15 cellular contexts compared by ENCODE assay signal in genomic region chr7:101869026-101869900, GRCh38. TPM values are rescaled to one million over a fixed set of nuclear protein-coding genes. Genes with fewer than 3 reads are reported as not detected.
DNase-seq lines count a peak whose midpoint lies in the region; ATAC-seq, FAIRE-seq and TF ChIP-seq lines count a peak whose summit lies in the region.
"Had no signal": no experiment of that assay in that cellular context is flagged by ENCODE, and none has a peak within 500 bp of the region (broad histone marks: within the 10 kb centered on the region; RNA-seq: fewer than 3 reads in every experiment).

No MANE protein-coding gene starts in this region.

- H3K27ac ChIP-seq in HUES6 (ENCODE audit: low read depth, low read length) = peak overlapping the region; percentile 57
- peak overlapping the region; percentile 37 to 43 for H3K27ac ChIP-seq in kidney (ENCODE audit: low read depth in 2 of 2, low read length in 2 of 2)
- peak overlapping the region; percentile 84 to 93 (median 91) for H3K27ac ChIP-seq in gastrocnemius medialis
- H3K27ac ChIP-seq in dorsolateral prefrontal cortex = no peak overlapping the region
- H3K27ac ChIP-seq: testis had no signal

- FAIRE-seq in kidney (lab: Jason Lieb, UNC) = no peak
- FAIRE-seq: GM18507 had no signal

- H3K9me3 ChIP-seq in HUES6 (ENCODE audit: control insufficient read depth, insufficient read depth, low read depth, low read length) = no peaks in the 10 kb centered on the region
- no peaks in the 10 kb centered on the region for H3K9me3 ChIP-seq in kidney (ENCODE audit: control insufficient read depth in 1 of 2, low read length in 2 of 2)
- no peaks in the 10 kb centered on the region for H3K9me3 ChIP-seq in gastrocnemius medialis
- H3K9me3 ChIP-seq: testis had no signal

- POLR2A ChIA-PET in WTC11 (lab: Charles Lee) = interaction anchor here (0.7 to 0.8 kb wide), 2 partner anchors 31 to 295 kb away, joined by 4 read pairs; no protein-coding TSS in a partner anchor

- H3K36me3 Mint-ChIP-seq in WTC11 = peaks cover 4% of the 10 kb centered on the region; the same call in 1 of the 2 replicates

- peak overlapping the region; percentile 95 for H3K27ac Mint-ChIP-seq in WTC11
- H3K27ac Mint-ChIP-seq: activated T-cell treated with anti-CD3 and anti-CD28 coated beads, Interleukin-2, amount 50 U/mL, for 72 hours; CD8-positive, alpha-beta T cell had no signal

- peak; percentile 48 for ATAC-seq in WTC11
- peak in 1 of 2 donors; percentile 25 for ATAC-seq in gastrocnemius medialis
- ATAC-seq: activated T-cell treated with anti-CD3 and anti-CD28 coated beads, Interleukin-2, amount 50 U/mL, for 72 hours; CD8-positive, alpha-beta T cell; naive thymus-derived CD4-positive, alpha-beta T cell had no signal

- intact Hi-C loops in kidney (cut with DNase I) (no loop called here), gastrocnemius medialis (cut with DNase I; ENCODE audit: low total_unique reads) (loop anchor here (2.0 kb wide), 1 partner anchor 32 kb away; no protein-coding TSS in a partner anchor), dorsolateral prefrontal cortex (cut with DNase I) (no loop called here)

- peak overlapping the region; percentile 17; the same call in 1 of the 2 replicates for H3K4me3 Mint-ChIP-seq in WTC11
- H3K4me3 Mint-ChIP-seq: activated T-cell treated with anti-CD3 and anti-CD28 coated beads, Interleukin-2, amount 50 U/mL, for 72 hours; CD8-positive, alpha-beta T cell; naive thymus-derived CD4-positive, alpha-beta T cell had no signal

- no peaks in the 10 kb centered on the region for H3K9me3 Mint-ChIP-seq in WTC11
- H3K9me3 Mint-ChIP-seq: activated T-cell treated with anti-CD3 and anti-CD28 coated beads, Interleukin-2, amount 50 U/mL, for 72 hours; CD8-positive, alpha-beta T cell; naive thymus-derived CD4-positive, alpha-beta T cell had no signal

- H3K27me3 Mint-ChIP-seq in WTC11 (ENCODE audit: low read depth) = no peaks in the 10 kb centered on the region
- H3K27me3 Mint-ChIP-seq: naive thymus-derived CD4-positive, alpha-beta T cell had no signal

- in situ Hi-C loops in gastrocnemius medialis (cut with MboI; ENCODE audit: low sequenced_read_pairs in 4 of 4) = loop anchor here in 1 of 4 donors (10.0 kb wide), 1 partner anchor 86 kb away; no protein-coding TSS in a partner anchor

- no peak for TF ChIP-seq POLR2A in gastrocnemius medialis (IDR thresholded peaks at IDR 0.05)

- CTCF ChIA-PET in WTC11 (lab: Charles Lee) = interaction anchor here (0.7 to 2.7 kb wide), 12 partner anchors 8 to 188 kb away, joined by 3 to 19 read pairs (median 6); no protein-coding TSS in a partner anchor

- TF ChIP-seq CTCF in WTC11 (IDR thresholded peaks at IDR 0.05) (no peak), kidney (IDR thresholded peaks at IDR 0.05; ENCODE audit: borderline replicate concordance, extremely low read depth, insufficient read depth) (no peak), gastrocnemius medialis (IDR thresholded peaks at IDR 0.05 in 4 of 5, conservative IDR thresholded peaks at IDR 0.05 in 1 of 5) (no peak), dorsolateral prefrontal cortex (IDR thresholded peaks at IDR 0.05 in 54 of 56, conservative IDR thresholded peaks at IDR 0.05 in 2 of 56; ENCODE audit: low read depth in 1 of 56, partially characterized antibody in 56 of 56) (no peak)

- H3K36me3 ChIP-seq in HUES6 (ENCODE audit: control insufficient read depth, insufficient read depth, low read length) (peaks cover 7% of the 10 kb centered on the region; the same call in 1 of the 2 replicates), kidney (ENCODE audit: control insufficient read depth in 1 of 2, insufficient read depth in 2 of 2, low read length in 2 of 2) (no peaks in the 10 kb centered on the region), gastrocnemius medialis (no peaks in the 10 kb centered on the region)

- peaks cover 68% of the 10 kb centered on the region for H3K4me1 Mint-ChIP-seq in WTC11

- peak; percentile 74 for DNase-seq in WTC11 (ENCODE audit: low spot score)
- no peak for DNase-seq in kidney
- peak in 1 of 2 donors; percentile 49 for DNase-seq in gastrocnemius medialis
- DNase-seq in stimulated activated CD4-positive, alpha-beta T cell treated with anti-CD3 and anti-CD28 coated beads, Interleukin-2, amount 100 ng/mL, for 24 hours = no peak
- DNase-seq in globus pallidus (ENCODE audit: low spot score) = no peak
- DNase-seq in NCI-H1092 (lab: John Stamatoyannopoulos, UW) = no peak
- no peak for DNase-seq in dorsolateral prefrontal cortex
- DNase-seq: activated T-cell treated with anti-CD3 and anti-CD28 coated beads, Interleukin-2, amount 50 U/mL, for 72 hours; CD8-positive, alpha-beta T cell; dermis blood vessel endothelial cell; GF-D8; naive thymus-derived CD4-positive, alpha-beta T cell; testis had no signal

- H3K4me1 ChIP-seq in HUES6 (ENCODE audit: control insufficient read depth, insufficient read depth, low read length) = peaks cover 44% of the 10 kb centered on the region
- H3K4me1 ChIP-seq in kidney (ENCODE audit: control insufficient read depth in 1 of 2, insufficient read depth in 1 of 2, low read depth in 1 of 2, low read length in 2 of 2) = peaks cover 25 to 33% of the 10 kb centered on the region in 2 donors
- peaks cover 58 to 78% of the 10 kb centered on the region in 2 donors for H3K4me1 ChIP-seq in gastrocnemius medialis
- H3K4me1 ChIP-seq: testis had no signal

- H3K9ac ChIP-seq in HUES6 (ENCODE audit: low read length) (peak overlapping the region; percentile 71), kidney (ENCODE audit: low read length in 2 of 2) (peak overlapping the region in 1 of 2 donors; percentile 19)

- H3K4me3 ChIP-seq in HUES6 (ENCODE audit: low read depth, low read length) (peak overlapping the region; percentile 31; the same call in 1 of the 2 replicates), kidney (ENCODE audit: low read length in 2 of 2) (no peak overlapping the region), gastrocnemius medialis (no peak overlapping the region), dorsolateral prefrontal cortex (peak overlapping the region in 2 of 59 donors; percentile 14 to 31)
- H3K4me3 ChIP-seq: testis had no signal

- H3K27me3 ChIP-seq in HUES6 (ENCODE audit: control insufficient read depth, insufficient read depth, low read length) (no peaks in the 10 kb centered on the region), gastrocnemius medialis (no peaks in the 10 kb centered on the region), dorsolateral prefrontal cortex (no peaks in the 10 kb centered on the region)
- H3K27me3 ChIP-seq: testis had no signal

TF ChIP-seq in WTC11, 78 proteins besides CTCF, POLR2A, EP300 and RAD21 (continues in another document):
- TF ChIP-seq SOX15 (CRISPR knock-in tag; IDR thresholded peaks at IDR 0.05) = no peak
- no peak for TF ChIP-seq GTF2I (CRISPR knock-in tag; conservative IDR thresholded peaks at IDR 0.05)
- peak; percentile 17; the same call in 1 of the 2 replicates for TF ChIP-seq FOXP4 (CRISPR knock-in tag; IDR thresholded peaks at IDR 0.05)
- TF ChIP-seq ESRRA (CRISPR knock-in tag; IDR thresholded peaks at IDR 0.05; ENCODE audit: borderline replicate concordance) = peak; percentile 85; the same call in 1 of the 2 replicates
- peak; percentile 54 for TF ChIP-seq PRDM15 (CRISPR knock-in tag; IDR thresholded peaks at IDR 0.05)
- peak; percentile 72; the same call in 1 of the 2 replicates for TF ChIP-seq SMAD3 (CRISPR knock-in tag; IDR thresholded peaks at IDR 0.05; ENCODE audit: borderline replicate concordance)
- peak; percentile 48; the same call in 1 of the 2 replicates for TF ChIP-seq FOXK1 (CRISPR knock-in tag; IDR thresholded peaks at IDR 0.05)

RNA-seq across cellular contexts. Expression of gene CUX1, which starts 51.8 kb away (rescaled TPM):
- 64.3 to 77.1 TPM (median 76.1 TPM) in 3 replicates for total RNA-seq in WTC11 (2021)
- total RNA-seq in kidney = 126 TPM
- polyA plus RNA-seq in kidney (ENCODE audit: insufficient read depth, low read depth, low replicate concordance) = 71.4 TPM
- total RNA-seq in gastrocnemius medialis = 10 to 100 TPM; 44.1 to 57.9 (median 54.9) TPM
- 100 to 1,000 TPM in 9 of 120 experiments, 10 to 100 TPM in 111; 59.3 to 116 (median 82.7) TPM for total RNA-seq in dorsolateral prefrontal cortex

Comparison
In these comparisons a context has a peak if more than half of its experiments do, and no peak if none do; other contexts are left out.
1. H3K27ac ChIP-seq: peak in HUES6 (single experiment), kidney (2 of 2) and gastrocnemius medialis (4 of 4); none in dorsolateral prefrontal cortex (0 of 59).